In genomic region chrX:10507181-10507580, GRCh38 we compare ENCODE assay signal across 26 cellular contexts.
DNase-seq lines count a peak whose midpoint lies in the region; ATAC-seq and TF ChIP-seq lines count a peak whose summit lies in the region.
"Had no signal": no experiment of that assay in that cellular context is flagged by ENCODE, and none has a peak within 500 bp of the region (broad histone marks: within the 10 kb centered on the region; RNA-seq: fewer than 3 reads in every experiment).

No MANE protein-coding gene starts in this region.

- no peak overlapping the region for H2AFZ ChIP-seq in SK-N-SH (ENCODE audit: low read depth)

- TF ChIP-seq EP300 in SK-N-SH (IDR thresholded peaks at IDR 0.05; ENCODE audit: borderline replicate concordance in 1 of 2, low read depth in 1 of 2, low read length in 1 of 2) = no peak

- DNase-seq in SK-N-SH (no peak), RPMI7951 (ENCODE audit: low read depth) (peak; percentile 57), fibroblast of gingiva (ENCODE audit: low read depth) (peak; percentile 63), testis (peak; percentile 29), HAP-1 (ENCODE audit: low spot score in 2 of 2) (no peak)
- DNase-seq: activated CD4-positive, alpha-beta T cell treated with anti-CD3 and anti-CD28 coated beads, Interleukin-2, amount 10 ng/mL, durations not matched to agents 24 days and 14 days; aorta; BE2C; cerebellar nuclear complex; gastrocnemius medialis; H7; naive B cell; NCI-H187 treated with DMSO at 0.1 percent for 48 hours; NCI-H82; nucleus accumbens; OCI-M1; SIG-M5; stimulated activated CD4-positive, alpha-beta T cell treated with anti-CD3 and anti-CD28 coated beads, Interleukin-12 subunit alpha, Interleukin-12 subunit beta, amount 100 ng/mL, for 4 hours; stomach; transverse colon had no signal

- TF ChIP-seq POLR2A in testis (IDR thresholded peaks at IDR 0.05) = no peak

- no peaks in the 10 kb centered on the region for H3K79me2 ChIP-seq in SK-N-SH (ENCODE audit: insufficient read depth)

- TF ChIP-seq CTCF in SK-N-SH (IDR thresholded peaks at IDR 0.05) = no peak
- TF ChIP-seq CTCF in testis (IDR thresholded peaks at IDR 0.05) = no peak

- peak overlapping the region; percentile 1; the same call in 1 of the 2 replicates for H3K4me2 ChIP-seq in SK-N-SH

- POLR2A ChIA-PET in SK-N-SH (lab: Yijun Ruan, JAX) = no interaction called here

- TF ChIP-seq RAD21 in SK-N-SH (IDR thresholded peaks at IDR 0.05; ENCODE audit: low read length) = no peak

- no peaks in the 10 kb centered on the region for H4K20me1 ChIP-seq in SK-N-SH (ENCODE audit: insufficient read depth)

- H3K9me3 ChIP-seq in SK-N-SH (no peaks in the 10 kb centered on the region), testis (no peaks in the 10 kb centered on the region), HAP-1 (no peaks in the 10 kb centered on the region)
- H3K9me3 ChIP-seq: BE2C, gastrocnemius medialis, stomach, transverse colon had no signal

- no peak overlapping the region for H3K9ac ChIP-seq in SK-N-SH

- no peaks in the 10 kb centered on the region; a peak in 1 of 4 replicates for H3K4me1 ChIP-seq in SK-N-SH (ENCODE audit: control insufficient read depth in 1 of 2, insufficient read depth in 2 of 2, low read depth in 1 of 2, low read length in 1 of 2)
- H3K4me1 ChIP-seq in testis = peaks cover 8% of the 10 kb centered on the region
- peaks cover 5% of the 10 kb centered on the region for H3K4me1 ChIP-seq in HAP-1
- H3K4me1 ChIP-seq: BE2C, gastrocnemius medialis, stomach, transverse colon had no signal

- H3F3A ChIP-seq in SK-N-SH (replicated peaks; ENCODE audit: insufficient read depth) = peaks cover 5% of the 10 kb centered on the region

- H3K36me3 ChIP-seq in SK-N-SH (replicated peaks in 1 of 2; ENCODE audit: control insufficient read depth in 1 of 2, insufficient read depth in 2 of 2, low read length in 1 of 2) (no peaks in the 10 kb centered on the region), testis (ENCODE audit: low read depth, missing control alignments) (no peaks in the 10 kb centered on the region), HAP-1 (replicated peaks) (0 out of 2 replicates have a peak, but pooled peaks cover 2% of the 10 kb centered on the region)
- H3K36me3 ChIP-seq: BE2C, gastrocnemius medialis, stomach, transverse colon had no signal

- in situ Hi-C loops in HAP-1 (cut with MboI; ENCODE audit: low sequenced_read_pairs) = no loop called here

- no peaks in the 10 kb centered on the region for H3K27me3 ChIP-seq in SK-N-SH (ENCODE audit: insufficient read depth)
- no peaks in the 10 kb centered on the region for H3K27me3 ChIP-seq in testis
- H3K27me3 ChIP-seq in HAP-1 (ENCODE audit: low read depth) = no peaks in the 10 kb centered on the region
- H3K27me3 ChIP-seq: BE2C, gastrocnemius medialis, stomach, transverse colon had no signal

- H3K4me3 ChIP-seq in SK-N-SH (ENCODE audit: low read depth in 2 of 2, low read length in 1 of 2) (no peak overlapping the region), testis (no peak overlapping the region), HAP-1 (no peak overlapping the region)
- H3K4me3 ChIP-seq: gastrocnemius medialis, K562, stomach, transverse colon had no signal

- CTCF ChIA-PET in SK-N-SH (lab: Yijun Ruan, JAX) = no interaction called here

- WGBS in SK-N-SH (ENCODE audit: low lambda C conversion rate) = 26% methylated on average over 3 of the region's 3 CpGs
- WGBS in testis, 2 donors = 26 to 36% methylated on average over 3 of the region's 3 CpGs

- H3K9me2 ChIP-seq in SK-N-SH = no peaks in the 10 kb centered on the region

- peak overlapping the region in 1 of 2 experiments; percentile 22; a peak in 2 of 4 replicates for H3K27ac ChIP-seq in SK-N-SH (ENCODE audit: low read depth in 2 of 2, low read length in 1 of 2)
- H3K27ac ChIP-seq in testis = peak overlapping the region in 1 of 2 donors; percentile 64
- H3K27ac ChIP-seq: gastrocnemius medialis, stomach, transverse colon had no signal

- ATAC-seq in SK-N-SH treated with all-trans-retinoic acid at 6 μM for 48 hours (no peak), HG03135 (IDR thresholded peaks at IDR 0.05; ENCODE audit: unreplicated experiment) (no peak), GM21526 (IDR thresholded peaks at IDR 0.05; ENCODE audit: low FRiP score, unreplicated experiment) (no peak)
- ATAC-seq: activated naive CD4-positive, alpha-beta T cell treated with anti-CD3 and anti-CD28 coated beads, Interleukin-2, amount 50 U/mL, for 72 hours; activated T-helper 17 cell treated with anti-CD3 and anti-CD28 coated beads, Interleukin-2, amount 50 U/mL, for 72 hours; gastrocnemius medialis; K562 had no signal

- intact Hi-C loops in testis (cut with DNase I; ENCODE audit: low total_unique reads) = no loop called here

TF ChIP-seq in SK-N-SH, 30 proteins besides CTCF, POLR2A, EP300 and RAD21:
- no peak for TF ChIP-seq EZH2phosphoT487 (IDR thresholded peaks at IDR 0.05; ENCODE audit: borderline replicate concordance, low read depth)
- no peak for TF ChIP-seq RFX5 (IDR thresholded peaks at IDR 0.05; ENCODE audit: low read length)
- TF ChIP-seq USF1 (IDR thresholded peaks at IDR 0.05; ENCODE audit: borderline replicate concordance, low read depth) = no peak
- TF ChIP-seq POLR2AphosphoS5 (IDR thresholded peaks at IDR 0.05; ENCODE audit: low read depth, low read length) = no peak
- no peak for TF ChIP-seq TCF12 (IDR thresholded peaks at IDR 0.05)
- TF ChIP-seq ELF1 (IDR thresholded peaks at IDR 0.05) = no peak
- no peak for TF ChIP-seq FOXJ3 (CRISPR knock-in tag; IDR thresholded peaks at IDR 0.05)
- no peak for TF ChIP-seq MEF2A (IDR thresholded peaks at IDR 0.05; ENCODE audit: borderline replicate concordance, low read depth)
- no peak for TF ChIP-seq FOXM1 (IDR thresholded peaks at IDR 0.05; ENCODE audit: low read depth)
- TF ChIP-seq MAX (IDR thresholded peaks at IDR 0.05; ENCODE audit: low read depth) = no peak
- no peak for TF ChIP-seq GABPA (IDR thresholded peaks at IDR 0.05; ENCODE audit: low read depth)
- no peak for TF ChIP-seq GATA2 (CRISPR knock-in tag; IDR thresholded peaks at IDR 0.05)

TF ChIP-seq in SK-N-SH treated with all-trans-retinoic acid at 6 μM for 48 hours, 23 proteins besides CTCF, POLR2A, EP300 and RAD21:
- no peak for TF ChIP-seq ZNF8 (CRISPR knock-in tag; IDR thresholded peaks at IDR 0.05)

Comparison
In these comparisons a context has a peak if more than half of its experiments do, and no peak if none do; other contexts are left out.
1. DNase-seq: peak in RPMI7951 (single experiment), fibroblast of gingiva (single experiment) and testis (single experiment); none in SK-N-SH (single experiment) and HAP-1 (0 of 2).